ENCODE assay signal across 23 cellular contexts in the genomic region with DNA sequence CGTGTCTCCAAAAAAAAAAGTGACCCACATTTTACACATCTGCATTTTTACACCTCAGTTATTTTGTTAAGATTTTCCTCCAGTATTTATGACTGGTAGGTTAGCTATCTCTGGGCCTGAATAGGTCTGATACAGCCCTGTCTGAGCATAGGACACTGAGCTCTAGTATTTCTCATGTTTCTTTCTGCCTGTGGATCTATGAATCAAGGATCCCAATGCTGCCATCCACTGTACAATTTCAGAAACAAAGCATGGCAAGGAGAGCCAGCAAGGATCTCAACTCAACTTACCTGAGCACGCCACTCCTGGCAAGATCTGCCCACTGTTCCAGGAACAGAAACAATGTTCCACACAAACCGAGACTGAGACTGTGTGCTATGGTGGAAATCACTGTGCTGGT. TPM values are rescaled to one million over a fixed set of nuclear protein-coding genes. Genes with fewer than 3 reads are reported as not detected.
"Had no signal": no experiment of that assay in that cellular context is flagged by ENCODE, and none has a peak within 500 bp of the region (broad histone marks: within the 10 kb centered on the region; RNA-seq: fewer than 3 reads in every experiment).

No MANE protein-coding gene starts in this region.

- H3K9me3 ChIP-seq: thoracic aorta had no signal

- H3K4me1 ChIP-seq: parathyroid adenoma, spleen had no signal

- H3K27ac Mint-ChIP-seq: activated CD8-positive, alpha-beta T cell treated with anti-CD3 and anti-CD28 coated beads, Interleukin-2, amount 10 ng/mL, durations not matched to agents 7 days and 5 days; activated naive CD8-positive, alpha-beta T cell treated with anti-CD3 and anti-CD28 coated beads, Interleukin-2, amount 50 U/mL, for 24 hours; activated T-helper 1 cell treated with anti-CD3 and anti-CD28 coated beads, Interleukin-12 subunit alpha, Interleukin-12 subunit beta, Interleukin-2, Interleukin-4 antibody, amounts not matched to agents 30 ng/mL and 10 ng/mL and 1 ng/mL, durations not matched to agents 14 hours and 24 hours and 36 hours; dendritic cell treated with granulocyte-macrophage colony-stimulating factor and Interleukin-4, amounts not matched to agents 40 ng/mL and 50 ng/mL, for 4 days; memory B cell; nephron progenitor cell; type B pancreatic cell had no signal

- H3K36me3 ChIP-seq: cardiac muscle cell, spleen, thoracic aorta had no signal

- H3K9me3 Mint-ChIP-seq: activated naive CD8-positive, alpha-beta T cell treated with anti-CD3 and anti-CD28 coated beads, Interleukin-2, amount 50 U/mL, for 24 hours; activated T-helper 1 cell treated with anti-CD3 and anti-CD28 coated beads, Interleukin-12 subunit alpha, Interleukin-12 subunit beta, Interleukin-2, Interleukin-4 antibody, amounts not matched to agents 30 ng/mL and 10 ng/mL and 1 ng/mL, durations not matched to agents 14 hours and 24 hours and 36 hours; dendritic cell treated with granulocyte-macrophage colony-stimulating factor and Interleukin-4, amounts not matched to agents 40 ng/mL and 50 ng/mL, for 4 days; nephron progenitor cell had no signal

- H3K4me1 Mint-ChIP-seq: memory B cell, nephron progenitor cell had no signal

- ATAC-seq: activated CD8-positive, alpha-beta T cell treated with anti-CD3 and anti-CD28 coated beads, Interleukin-2, amount 10 ng/mL, durations not matched to agents 7 days and 5 days; activated naive CD8-positive, alpha-beta T cell treated with anti-CD3 and anti-CD28 coated beads, Interleukin-2, amount 50 U/mL, for 24 hours had no signal

- H3K4me3 ChIP-seq: cardiac muscle cell, spleen, thoracic aorta had no signal

- H3K4me3 Mint-ChIP-seq: activated CD8-positive, alpha-beta T cell treated with anti-CD3 and anti-CD28 coated beads, Interleukin-2, amount 10 ng/mL, durations not matched to agents 7 days and 5 days; activated naive CD8-positive, alpha-beta T cell treated with anti-CD3 and anti-CD28 coated beads, Interleukin-2, amount 50 U/mL, for 24 hours; activated T-helper 1 cell treated with anti-CD3 and anti-CD28 coated beads, Interleukin-12 subunit alpha, Interleukin-12 subunit beta, Interleukin-2, Interleukin-4 antibody, amounts not matched to agents 30 ng/mL and 10 ng/mL and 1 ng/mL, durations not matched to agents 14 hours and 24 hours and 36 hours; dendritic cell treated with granulocyte-macrophage colony-stimulating factor and Interleukin-4, amounts not matched to agents 40 ng/mL and 50 ng/mL, for 4 days; memory B cell; nephron progenitor cell; type B pancreatic cell had no signal

- H3K36me3 Mint-ChIP-seq: type B pancreatic cell had no signal

- DNase-seq: activated CD4-positive, alpha-beta T cell treated with anti-CD3 and anti-CD28 coated beads for 1 hour; activated CD4-positive, alpha-beta T cell treated with anti-CD3 and anti-CD28 coated beads, Interleukin-2, amount 50 U/mL, for 1 hour; activated CD8-positive, alpha-beta T cell treated with anti-CD3 and anti-CD28 coated beads, Interleukin-2, amount 10 ng/mL, durations not matched to agents 7 days and 5 days; activated gamma-delta T cell; activated naive CD4-positive, alpha-beta T cell treated with anti-CD3 and anti-CD28 coated beads, Interleukin-2, amount 50 U/mL, for 16 hours; activated naive CD8-positive, alpha-beta T cell treated with anti-CD3 and anti-CD28 coated beads, Interleukin-2, amount 50 U/mL, for 24 hours; effector CD4-positive, alpha-beta T cell; erythroblast; foreskin fibroblast; hypothalamus; nephron progenitor cell; retina; spleen; stimulated activated CD4-positive, alpha-beta T cell treated with anti-CD3 and anti-CD28 coated beads, Interleukin-4, amount 100 ng/mL, for 1 hour; stimulated activated naive CD4-positive, alpha-beta T cell; T-helper 2 cell had no signal

- H3K27ac ChIP-seq: cardiac muscle cell, parathyroid adenoma, spleen, thoracic aorta had no signal

- H3K27me3 ChIP-seq: cardiac muscle cell, spleen had no signal

RNA-seq across cellular contexts. Expression of a gene that starts 36.4 kb away (rescaled TPM):
- total RNA-seq: activated CD8-positive, alpha-beta T cell treated with anti-CD3 and anti-CD28 coated beads, Interleukin-2, amount 10 ng/mL, durations not matched to agents 7 days and 5 days; activated T-helper 1 cell treated with anti-CD3 and anti-CD28 coated beads, Interleukin-12 subunit alpha, Interleukin-12 subunit beta, Interleukin-2, Interleukin-4 antibody, amounts not matched to agents 30 ng/mL and 10 ng/mL and 1 ng/mL, durations not matched to agents 14 hours and 24 hours and 36 hours had no signal
